In the genomic region with DNA sequence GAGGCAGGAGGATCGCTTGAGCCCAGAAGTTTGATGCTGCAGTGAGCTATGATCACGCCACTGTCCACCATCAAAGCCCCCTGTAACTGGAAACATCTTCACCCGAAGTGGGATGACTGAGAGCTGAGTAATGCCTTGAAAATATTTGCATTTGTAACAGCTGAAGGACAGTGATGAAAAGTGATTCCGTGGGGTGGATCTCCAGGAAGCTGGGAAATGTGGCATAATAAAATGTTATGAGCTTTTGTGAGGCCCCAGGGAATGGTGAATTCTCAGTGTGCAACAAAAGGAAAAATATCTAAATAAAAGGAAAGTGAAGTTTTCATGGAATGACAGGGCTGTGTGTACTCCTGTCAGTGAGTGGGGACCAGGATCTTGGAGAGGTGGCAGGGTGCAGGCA, we compare ENCODE assay signal across 17 cellular contexts.
DNase-seq lines count a peak whose midpoint lies in the region; ATAC-seq, FAIRE-seq and TF ChIP-seq lines count a peak whose summit lies in the region.
"Had no signal": no experiment of that assay in that cellular context is flagged by ENCODE, and none has a peak within 500 bp of the region (broad histone marks: within the 10 kb centered on the region; RNA-seq: fewer than 3 reads in every experiment).

No MANE protein-coding gene starts in this region.

- H3K4me3 ChIP-seq in IMR-90 (ENCODE audit: insufficient read depth, low read depth, low read length) = no peak overlapping the region
- no peak overlapping the region for H3K4me3 ChIP-seq in bronchial epithelial cell (ENCODE audit: low read depth, low read length)
- H3K4me3 ChIP-seq: BLaER1 treated with 17β-estradiol and CSF1 and Interleukin-3, amounts not matched to agents 10 nM and 100 nM; heart right ventricle; prostate gland; testis had no signal

- peak overlapping the region; percentile 85 for H3K4ac ChIP-seq in IMR-90 (ENCODE audit: low read depth, low read length)

- H3K18ac ChIP-seq in IMR-90 (ENCODE audit: low read depth, low read length) = peak overlapping the region; percentile 49; the same call in 1 of the 2 replicates

- DNase-seq in Caki2 (ENCODE audit: low read depth) (peak; percentile 38), IMR-90 (peak; percentile 56), bronchial epithelial cell (ENCODE audit: low read depth) (peak; percentile 52), left colon (no peak), T-helper 2 cell (no peak), hippocampal formation (lab: John Stamatoyannopoulos, UW) (no peak)
- DNase-seq: activated naive CD4-positive, alpha-beta T cell treated with Interleukin-2 at 50 U/mL for 16 hours; DND-41; heart right ventricle; NCI-H2107; testis; WERI-Rb-1 had no signal

- no peaks in the 10 kb centered on the region for H3K9me3 ChIP-seq in IMR-90 (ENCODE audit: control insufficient read depth, insufficient read depth, low read length)
- H3K9me3 ChIP-seq: BLaER1 treated with 17β-estradiol and CSF1 and Interleukin-3, amounts not matched to agents 10 nM and 100 nM; heart right ventricle; prostate gland; testis had no signal

- CTCF ChIA-PET in IMR-90 (lab: Yijun Ruan, JAX) = interaction anchor here (0.9 to 1.0 kb wide), 2 partner anchors 14 to 19 kb away, joined by 3 read pairs; no protein-coding TSS in a partner anchor

- no peaks in the 10 kb centered on the region for H4K20me1 ChIP-seq in IMR-90 (ENCODE audit: insufficient read depth, low read length)
- H4K20me1 ChIP-seq: BLaER1 treated with 17β-estradiol and CSF1 and Interleukin-3, amounts not matched to agents 10 nM and 100 nM had no signal

- H4K5ac ChIP-seq in IMR-90 (ENCODE audit: low read depth, low read length) = no peak overlapping the region; the same call in 1 of the 2 replicates

- TF ChIP-seq CTCF in IMR-90 (conservative IDR thresholded peaks at IDR 0.05; ENCODE audit: low read depth, low read length) = no peak
- no peak for TF ChIP-seq CTCF in bronchial epithelial cell (IDR thresholded peaks at IDR 0.05; ENCODE audit: insufficient read depth, low read length, severe bottlenecking)

- H3K4me1 ChIP-seq in IMR-90 (ENCODE audit: control insufficient read depth, insufficient read depth, low read length) = peaks cover 7% of the 10 kb centered on the region
- H3K4me1 ChIP-seq: prostate gland, testis had no signal

- H2BK15ac ChIP-seq in IMR-90 (ENCODE audit: low read depth, low read length) = peak overlapping the region; percentile 43; the same call in 2 of the 3 replicates

- H3K27me3 ChIP-seq in IMR-90 (ENCODE audit: control insufficient read depth, insufficient read depth, low read length) (no peaks in the 10 kb centered on the region), bronchial epithelial cell (ENCODE audit: control insufficient read depth, insufficient read depth, low read length) (no peaks in the 10 kb centered on the region)
- H3K27me3 ChIP-seq: BLaER1 treated with 17β-estradiol and CSF1 and Interleukin-3, amounts not matched to agents 10 nM and 100 nM; heart right ventricle; testis had no signal

- H2AK9ac ChIP-seq in IMR-90 (replicated peaks; ENCODE audit: low read depth, low read length, poor library complexity) = no peak overlapping the region

- H3K14ac ChIP-seq in IMR-90 (replicated peaks; ENCODE audit: low read depth, low read length) = peak overlapping the region; percentile 70; the same call in 1 of the 2 replicates

- peak overlapping the region; percentile 69; the same call in 1 of the 2 replicates for H4K91ac ChIP-seq in IMR-90 (ENCODE audit: insufficient read depth, low read depth, low read length)

- peak overlapping the region; percentile 89 for H3K23ac ChIP-seq in IMR-90 (ENCODE audit: low read depth, low read length)

- peaks cover 5% of the 10 kb centered on the region for H3K9me1 ChIP-seq in IMR-90 (ENCODE audit: insufficient read depth, low read length)

- 0% methylated on average over 1 of the region's 4 CpGs; no CpG with 5 or more reads in 1 of the 2 experiments for WGBS in IMR-90 (ENCODE audit: extremely low coverage in 2 of 2, insufficient read length in 1 of 2), 2 experiments

- H2BK120ac ChIP-seq in IMR-90 (ENCODE audit: low read depth, low read length) = peak overlapping the region; percentile 88

- dilution Hi-C loops in IMR-90 (cut with HindIII; ENCODE audit: low sequenced_read_pairs, unreplicated experiment) = no loop called here

- H3K36me3 ChIP-seq in IMR-90 (ENCODE audit: control insufficient read depth, insufficient read depth, low read length) (no peaks in the 10 kb centered on the region), bronchial epithelial cell (ENCODE audit: control insufficient read depth, insufficient read depth, low read length) (no peaks in the 10 kb centered on the region)
- H3K36me3 ChIP-seq: BLaER1 treated with 17β-estradiol and CSF1 and Interleukin-3, amounts not matched to agents 10 nM and 100 nM; heart right ventricle; prostate gland; WERI-Rb-1 had no signal

- FAIRE-seq in bronchial epithelial cell (lab: Jason Lieb, UNC) = no peak
- FAIRE-seq: GM12891 had no signal

- BruUV-seq in IMR-90 (replicated peaks; lab: Mats Ljungman, UMichigan) = no TSS peak

- no peak for TF ChIP-seq POLR2A in IMR-90 (IDR thresholded peaks at IDR 0.05; ENCODE audit: low read depth, low read length)

- no peak overlapping the region for H2AK5ac ChIP-seq in IMR-90 (ENCODE audit: low read depth, low read length)

- H3K79me1 ChIP-seq in IMR-90 (ENCODE audit: low read depth in 1 of 2, low read length in 2 of 2) = peaks cover 0 to 4% of the 10 kb centered on the region in 2 experiments; a peak in 1 of 4 replicates

- in situ Hi-C loops in Caki2 (cut with HindIII; ENCODE audit: low pct_unique_long_range_greater_than_20kb, low sequenced_read_pairs) = no loop called here
- in situ Hi-C loops in IMR-90 (cut with MboI; ENCODE audit: low sequenced_read_pairs) = no loop called here

- H3K4me2 ChIP-seq in IMR-90 (ENCODE audit: low read depth, low read length) = peak overlapping the region; percentile 27; the same call in 1 of the 2 replicates
- H3K4me2 ChIP-seq: BLaER1 treated with 17β-estradiol and CSF1 and Interleukin-3, amounts not matched to agents 10 nM and 100 nM had no signal

- peak overlapping the region; percentile 91 for H2BK20ac ChIP-seq in IMR-90 (ENCODE audit: low read depth, low read length)

- no peak for TF ChIP-seq RAD21 in IMR-90 (IDR thresholded peaks at IDR 0.05; ENCODE audit: low read length)

- H3K56ac ChIP-seq in IMR-90 (ENCODE audit: extremely low read depth, insufficient read depth, low read length) = peak overlapping the region; percentile 24; the same call in 1 of the 2 replicates

- POLR2A ChIA-PET in IMR-90 (lab: Charles Lee; ENCODE audit: unreplicated experiment) = no interaction called here

- ATAC-seq in IMR-90 (ENCODE audit: low read depth) (peak; percentile 47), left colon (peak; percentile 32), HG03354 (IDR thresholded peaks at IDR 0.05; ENCODE audit: poor library complexity, severe bottlenecking, unreplicated experiment) (no peak), GM18909 (IDR thresholded peaks at IDR 0.05; ENCODE audit: poor library complexity, unreplicated experiment) (no peak)
- ATAC-seq: heart right ventricle had no signal

- no peak overlapping the region for H3K27ac ChIP-seq in IMR-90 (ENCODE audit: insufficient read depth, low read length)
- H3K27ac ChIP-seq: BLaER1 treated with 17β-estradiol and CSF1 and Interleukin-3, amounts not matched to agents 10 nM and 100 nM; heart right ventricle; prostate gland; testis; WERI-Rb-1 had no signal

- intact Hi-C loops in IMR-90 (cut with micrococcal nuclease) (no loop called here), left colon (cut with DNase I, micrococcal nuclease) (no loop called here)

- peak overlapping the region in 1 of 2 experiments; percentile 33; a peak in 1 of 4 replicates for H4K8ac ChIP-seq in IMR-90 (ENCODE audit: low read depth in 2 of 2, low read length in 2 of 2)

- no peak overlapping the region for H2AFZ ChIP-seq in IMR-90 (replicated peaks; ENCODE audit: low read length, poor library complexity)

- no peak overlapping the region for H2BK5ac ChIP-seq in IMR-90 (ENCODE audit: low read depth, low read length, poor library complexity, severe bottlenecking)

- no peak overlapping the region for H3K9ac ChIP-seq in IMR-90 (ENCODE audit: low read depth, low read length)
- H3K9ac ChIP-seq: BLaER1 treated with 17β-estradiol and CSF1 and Interleukin-3, amounts not matched to agents 10 nM and 100 nM had no signal

TF ChIP-seq in IMR-90, 13 proteins besides CTCF, POLR2A, EP300 and RAD21:
- TF ChIP-seq, protein P1, sequence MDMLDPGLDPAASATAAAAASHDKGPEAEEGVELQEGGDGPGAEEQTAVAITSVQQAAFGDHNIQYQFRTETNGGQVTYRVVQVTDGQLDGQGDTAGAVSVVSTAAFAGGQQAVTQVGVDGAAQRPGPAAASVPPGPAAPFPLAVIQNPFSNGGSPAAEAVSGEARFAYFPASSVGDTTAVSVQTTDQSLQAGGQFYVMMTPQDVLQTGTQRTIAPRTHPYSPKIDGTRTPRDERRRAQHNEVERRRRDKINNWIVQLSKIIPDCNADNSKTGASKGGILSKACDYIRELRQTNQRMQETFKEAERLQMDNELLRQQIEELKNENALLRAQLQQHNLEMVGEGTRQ (IDR thresholded peaks at IDR 0.05; ENCODE audit: low read depth, low read length) = no peak
- TF ChIP-seq SMC3 (IDR thresholded peaks at IDR 0.05; ENCODE audit: low read depth, low read length) (no peak), CHD1 (IDR thresholded peaks at IDR 0.05; ENCODE audit: low read depth, low read length) (no peak), MAFK (IDR thresholded peaks at IDR 0.05; ENCODE audit: low read depth, low read length) (no peak), RFX5 (IDR thresholded peaks at IDR 0.05; ENCODE audit: low read depth, low read length) (no peak)
- TF ChIP-seq, protein P2, sequence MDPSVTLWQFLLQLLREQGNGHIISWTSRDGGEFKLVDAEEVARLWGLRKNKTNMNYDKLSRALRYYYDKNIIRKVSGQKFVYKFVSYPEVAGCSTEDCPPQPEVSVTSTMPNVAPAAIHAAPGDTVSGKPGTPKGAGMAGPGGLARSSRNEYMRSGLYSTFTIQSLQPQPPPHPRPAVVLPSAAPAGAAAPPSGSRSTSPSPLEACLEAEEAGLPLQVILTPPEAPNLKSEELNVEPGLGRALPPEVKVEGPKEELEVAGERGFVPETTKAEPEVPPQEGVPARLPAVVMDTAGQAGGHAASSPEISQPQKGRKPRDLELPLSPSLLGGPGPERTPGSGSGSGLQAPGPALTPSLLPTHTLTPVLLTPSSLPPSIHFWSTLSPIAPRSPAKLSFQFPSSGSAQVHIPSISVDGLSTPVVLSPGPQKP (IDR thresholded peaks at IDR 0.05; ENCODE audit: borderline replicate concordance, low read depth, low read length) = no peak

Comparison
In these comparisons a context has a peak if more than half of its experiments do, and no peak if none do; other contexts are left out.
1. DNase-seq: peak in Caki2 (single experiment), IMR-90 (single experiment) and bronchial epithelial cell (single experiment); none in left colon (0 of 2), T-helper 2 cell (0 of 5) and hippocampal formation (0 of 2).
2. ATAC-seq: peak in IMR-90 (single experiment) and left colon (single experiment); none in HG03354 (single experiment) and GM18909 (single experiment).